11 cellular contexts compared by ENCODE assay signal in the genomic region with DNA sequence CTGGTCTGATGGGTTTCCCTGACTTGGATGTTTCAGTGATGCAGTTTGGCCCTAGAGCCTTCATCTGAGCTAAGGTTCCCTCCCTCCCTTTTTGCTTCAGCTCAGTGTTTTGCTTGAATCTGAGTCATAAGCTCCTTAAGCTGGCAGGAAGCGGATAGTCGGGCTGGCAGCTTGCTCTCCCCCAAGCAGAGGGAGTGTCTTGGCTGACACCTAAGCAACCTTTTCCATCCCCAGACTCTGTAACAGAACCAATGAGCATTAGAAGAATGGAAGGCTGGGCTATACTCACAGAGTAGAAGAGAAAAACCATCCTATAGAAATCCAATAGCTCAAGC.
DNase-seq lines count a peak whose midpoint lies in the region; ATAC-seq, FAIRE-seq and TF ChIP-seq lines count a peak whose summit lies in the region.
"Had no signal": no experiment of that assay in that cellular context is flagged by ENCODE, and none has a peak within 500 bp of the region (broad histone marks: within the 10 kb centered on the region; RNA-seq: fewer than 3 reads in every experiment).

No MANE protein-coding gene starts in this region.

- intact Hi-C loops in cardiac septum (cut with DNase I) = no loop called here

- no peak for ATAC-seq in HG03196 (IDR thresholded peaks at IDR 0.05; ENCODE audit: unreplicated experiment)
- ATAC-seq in HG03095 (IDR thresholded peaks at IDR 0.05; ENCODE audit: unreplicated experiment) = no peak

- FAIRE-seq in H54 (lab: Jason Lieb, UNC) = peak; percentile 99
- FAIRE-seq: HTR-8/SVneo, islet of Langerhans had no signal

- no peak for TF ChIP-seq POLR2A in H54 (IDR thresholded peaks at IDR 0.05; ENCODE audit: low read depth, low read length)

- DNase-seq in H54 (ENCODE audit: insufficient read length, low spot score) (peak; percentile 32), amniotic stem cell (lab: John Stamatoyannopoulos, UW) (peak; percentile 66), cardiac septum (ENCODE audit: low spot score) (peak; percentile 76), smooth muscle cell of the brain vasculature (ENCODE audit: low read depth, low spot score) (peak; percentile 41), cerebellum (ENCODE audit: low spot score) (no peak)
- no peak for DNase-seq in activated CD4-positive, alpha-beta T cell treated with anti-CD3 and anti-CD28 coated beads, Interleukin-2, amount 50 U/mL, for 4 hours
- DNase-seq: activated naive CD8-positive, alpha-beta T cell treated with anti-CD3 and anti-CD28 coated beads, Interleukin-2, amount 10 ng/mL, durations not matched to agents 7 days and 5 days had no signal

Comparison
In these comparisons a context has a peak if more than half of its experiments do, and no peak if none do; other contexts are left out.
1. DNase-seq: peak in H54 (single experiment), amniotic stem cell (single experiment), cardiac septum (single experiment) and smooth muscle cell of the brain vasculature (single experiment); none in activated CD4-positive, alpha-beta T cell treated with anti-CD3 and anti-CD28 coated beads, Interleukin-2, amount 50 U/mL, for 4 hours (0 of 2) and cerebellum (single experiment).